20 cellular contexts compared by ENCODE assay signal in the genomic region with DNA sequence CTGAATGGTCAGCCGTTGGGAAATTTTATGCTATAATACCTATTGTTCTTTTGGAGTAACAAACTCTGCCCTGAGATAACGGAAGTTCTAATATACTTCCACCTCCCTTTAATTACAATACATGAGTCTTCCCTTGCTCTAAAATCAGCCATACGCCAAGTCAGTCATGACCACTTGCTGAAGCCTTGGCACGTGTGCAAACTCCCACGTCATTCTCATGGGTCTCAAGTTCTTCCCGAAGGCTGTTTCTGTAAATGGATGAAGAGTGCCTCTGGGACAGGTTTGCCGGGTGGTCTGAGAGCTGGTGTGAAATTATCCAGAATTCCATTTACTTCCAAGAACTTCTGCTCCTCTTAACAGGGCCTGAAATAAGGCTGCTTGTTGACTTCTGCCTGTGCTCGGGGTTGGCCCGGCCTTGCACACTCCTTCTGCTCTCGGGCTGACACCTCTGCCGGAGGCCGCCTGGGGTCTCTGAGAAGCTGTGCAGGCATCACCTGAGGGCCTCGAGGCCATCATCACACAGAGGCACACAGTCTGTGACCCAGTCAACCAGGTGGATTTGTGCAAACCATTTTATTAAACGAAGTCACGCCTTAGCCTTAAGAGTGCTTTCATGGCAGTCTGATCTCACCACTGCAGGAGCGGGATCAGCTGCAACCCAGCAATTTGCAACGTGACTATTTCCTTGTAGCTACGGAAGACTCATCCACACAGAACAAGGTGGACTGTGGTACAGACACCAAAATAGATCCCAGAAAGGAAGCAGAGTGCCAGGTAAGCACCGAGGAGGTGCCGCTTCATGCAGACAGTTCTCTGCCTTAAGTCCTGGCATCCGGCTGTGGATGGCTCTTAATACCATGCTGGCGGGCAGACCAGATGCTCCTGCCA.
DNase-seq lines count a peak whose midpoint lies in the region; ATAC-seq and TF ChIP-seq lines count a peak whose summit lies in the region.
"Had no signal": no experiment of that assay in that cellular context is flagged by ENCODE, and none has a peak within 500 bp of the region (broad histone marks: within the 10 kb centered on the region; RNA-seq: fewer than 3 reads in every experiment).

No MANE protein-coding gene starts in this region.

- no peaks in the 10 kb centered on the region for H3K9me3 ChIP-seq in RWPE2 (ENCODE audit: severe bottlenecking)
- H3K9me3 ChIP-seq in skeletal muscle tissue (ENCODE audit: control insufficient read depth in 3 of 3, low read length in 3 of 3): no peaks in the 10 kb centered on the region

- H3K27ac ChIP-seq in RWPE2 (ENCODE audit: poor library complexity, severe bottlenecking): no peak overlapping the region
- no peak overlapping the region for H3K27ac ChIP-seq in skeletal muscle tissue (ENCODE audit: low read depth, low read length)
- H3K27ac ChIP-seq: PC-9 had no signal

- H3K9ac ChIP-seq in skeletal muscle tissue (ENCODE audit: low read depth in 1 of 3, low read length in 3 of 3): peak overlapping the region in 2 of 3 donors; percentile 8 to 25

- DNase-seq in RWPE2 (ENCODE audit: low spot score) (peak; percentile 71), epithelial cell of esophagus (ENCODE audit: low read depth) (peak; percentile 21), myocyte (ENCODE audit: low read depth) (peak; percentile 3), UCSD-AML1 (lab: John Stamatoyannopoulos, UW; ENCODE audit: unreplicated experiment) (no peak)
- no peak for DNase-seq in activated CD4-positive, CD25-positive, alpha-beta regulatory T cell treated with anti-CD3 and anti-CD28 coated beads, Interleukin-2, amount 50 U/mL, for 72 hours
- DNase-seq: ACHN; C1 segment of cervical spinal cord; CD8-positive, alpha-beta memory T cell; DMS79; GOT3; KG1; MV-4-11; NCI-H1436; NCI-H1930; NCI-H345; NCI-H526; PC-9 had no signal

- H3K4me1 ChIP-seq in RWPE2 (ENCODE audit: insufficient read depth, poor library complexity, severe bottlenecking) (no peaks in the 10 kb centered on the region), skeletal muscle tissue (ENCODE audit: control insufficient read depth in 3 of 3, insufficient read depth in 3 of 3, low read length in 3 of 3) (peaks cover 4 to 12% (median 10%) of the 10 kb centered on the region in 3 donors)

- H3K27me3 ChIP-seq in RWPE2 (ENCODE audit: insufficient read depth, poor library complexity, severe bottlenecking) (no peaks in the 10 kb centered on the region), skeletal muscle tissue (ENCODE audit: control insufficient read depth in 3 of 3, insufficient read depth in 3 of 3, low read length in 3 of 3) (no peaks in the 10 kb centered on the region)

- no peak overlapping the region for H3K4me3 ChIP-seq in RWPE2 (ENCODE audit: severe bottlenecking)
- no peak overlapping the region for H3K4me3 ChIP-seq in epithelial cell of esophagus (ENCODE audit: low read length)
- peak overlapping the region in 2 of 3 donors; percentile 11 to 29 for H3K4me3 ChIP-seq in skeletal muscle tissue (ENCODE audit: low read length in 3 of 3)
- H3K4me3 ChIP-seq: PC-9 had no signal

- H3K36me3 ChIP-seq in RWPE2 (ENCODE audit: low read depth): no peaks in the 10 kb centered on the region
- H3K36me3 ChIP-seq in skeletal muscle tissue (ENCODE audit: control insufficient read depth in 3 of 3, insufficient read depth in 3 of 3, low read length in 3 of 3): peaks cover 0 to 3% (median 0%) of the 10 kb centered on the region in 3 donors

- ATAC-seq in RWPE2 (ENCODE audit: low read depth) (no peak), HG03442 (IDR thresholded peaks at IDR 0.05; ENCODE audit: unreplicated experiment) (no peak)
- ATAC-seq: HCT116 had no signal

- no peak for TF ChIP-seq CTCF in RWPE2 (IDR thresholded peaks at IDR 0.05; ENCODE audit: poor library complexity, severe bottlenecking)
- TF ChIP-seq CTCF in epithelial cell of esophagus (IDR thresholded peaks at IDR 0.05; ENCODE audit: insufficient read depth, low read depth, low read length, missing control alignments): no peak

Comparison
In these comparisons a context has a peak if more than half of its experiments do, and no peak if none do; other contexts are left out.
1. DNase-seq: peak in RWPE2 (single experiment), epithelial cell of esophagus (single experiment) and myocyte (single experiment); none in UCSD-AML1 (single experiment) and activated CD4-positive, CD25-positive, alpha-beta regulatory T cell treated with anti-CD3 and anti-CD28 coated beads, Interleukin-2, amount 50 U/mL, for 72 hours (single experiment).
2. H3K4me3 ChIP-seq: peak in skeletal muscle tissue (2 of 3); none in RWPE2 (single experiment) and epithelial cell of esophagus (single experiment).